24 cellular contexts compared by ENCODE assay signal in genomic region chr17:28544402-28545140, GRCh38. TPM values are rescaled to one million over a fixed set of nuclear protein-coding genes. Genes with fewer than 3 reads are reported as not detected.
"Had no signal": no experiment of that assay in that cellular context is flagged by ENCODE, and none has a peak within 500 bp of the region (broad histone marks: within the 10 kb centered on the region; RNA-seq: fewer than 3 reads in every experiment).

No MANE protein-coding gene starts in this region.

- H3K9me3 ChIP-seq: gastrocnemius medialis, left lung, ovary, upper lobe of right lung had no signal

- ATAC-seq: activated naive CD8-positive, alpha-beta T cell treated with anti-CD3 and anti-CD28 coated beads, Interleukin-2, amount 50 U/mL, for 24 hours; gastrocnemius medialis; left lung; sciatic nerve; upper lobe of right lung had no signal

- H3K27ac ChIP-seq: coronary artery, gastrocnemius medialis, left lung, ovary, upper lobe of right lung had no signal

- H3K4me1 ChIP-seq: gastrocnemius medialis had no signal

- H3K9me3 Mint-ChIP-seq: activated B cell treated with CpG ODN at 0.5 μM for 24 hours; activated CD4-positive, alpha-beta memory T cell treated with anti-CD3 and anti-CD28 coated beads for 36 hours; activated naive CD4-positive, alpha-beta T cell treated with anti-CD3 and anti-CD28 coated beads, Interleukin-2, amount 10 ng/mL, durations not matched to agents 7 days and 5 days; activated naive CD8-positive, alpha-beta T cell treated with anti-CD3 and anti-CD28 coated beads, Interleukin-2, amount 50 U/mL, for 24 hours; activated T-helper 1 cell treated with anti-CD3 and anti-CD28 coated beads, Interleukin-12 subunit alpha, Interleukin-12 subunit beta, Interleukin-2, Interleukin-4 antibody, amounts not matched to agents 30 ng/mL and 10 ng/mL and 1 ng/mL, durations not matched to agents 14 hours and 24 hours and 36 hours; stimulated activated naive B cell treated with anti-CD40 and anti-IgM and Interleukin-4, amounts not matched to agents 10 μg/mL and 1 μg/mL and 100 μg/mL, for 72 hours had no signal

- H3K27me3 ChIP-seq: gastrocnemius medialis, left lung, ovary, upper lobe of right lung had no signal

- H3K36me3 Mint-ChIP-seq: activated CD4-positive, alpha-beta memory T cell treated with anti-CD3 and anti-CD28 coated beads for 36 hours; brain had no signal

- H3K36me3 ChIP-seq: ovary had no signal

- H3K4me3 Mint-ChIP-seq: activated B cell treated with CpG ODN at 0.5 μM for 24 hours; activated CD4-positive, alpha-beta memory T cell treated with anti-CD3 and anti-CD28 coated beads for 36 hours; activated naive CD4-positive, alpha-beta T cell treated with anti-CD3 and anti-CD28 coated beads, Interleukin-2, amount 10 ng/mL, durations not matched to agents 7 days and 5 days; activated naive CD8-positive, alpha-beta T cell treated with anti-CD3 and anti-CD28 coated beads, Interleukin-2, amount 50 U/mL, for 24 hours; activated T-helper 1 cell treated with anti-CD3 and anti-CD28 coated beads, Interleukin-12 subunit alpha, Interleukin-12 subunit beta, Interleukin-2, Interleukin-4 antibody, amounts not matched to agents 30 ng/mL and 10 ng/mL and 1 ng/mL, durations not matched to agents 14 hours and 24 hours and 36 hours; brain; stimulated activated naive B cell treated with anti-CD40 and anti-IgM and Interleukin-4, amounts not matched to agents 10 μg/mL and 1 μg/mL and 100 μg/mL, for 72 hours had no signal

- H3K27me3 Mint-ChIP-seq: activated B cell treated with CpG ODN at 0.5 μM for 24 hours; activated CD4-positive, alpha-beta memory T cell treated with anti-CD3 and anti-CD28 coated beads for 36 hours; activated naive CD4-positive, alpha-beta T cell treated with anti-CD3 and anti-CD28 coated beads, Interleukin-2, amount 10 ng/mL, durations not matched to agents 7 days and 5 days; activated naive CD8-positive, alpha-beta T cell treated with anti-CD3 and anti-CD28 coated beads, Interleukin-2, amount 50 U/mL, for 24 hours; brain; stimulated activated naive B cell treated with anti-CD40 and anti-IgM and Interleukin-4, amounts not matched to agents 10 μg/mL and 1 μg/mL and 100 μg/mL, for 72 hours had no signal

- H3K4me3 ChIP-seq: coronary artery, gastrocnemius medialis, left lung, ovary, smooth muscle cell, upper lobe of right lung had no signal

- H3K4me2 ChIP-seq: smooth muscle cell had no signal

- H3K27ac Mint-ChIP-seq: activated CD4-positive, alpha-beta memory T cell treated with anti-CD3 and anti-CD28 coated beads for 36 hours; activated naive CD4-positive, alpha-beta T cell treated with anti-CD3 and anti-CD28 coated beads, Interleukin-2, amount 10 ng/mL, durations not matched to agents 7 days and 5 days; activated naive CD8-positive, alpha-beta T cell treated with anti-CD3 and anti-CD28 coated beads, Interleukin-2, amount 50 U/mL, for 24 hours; activated T-helper 1 cell treated with anti-CD3 and anti-CD28 coated beads, Interleukin-12 subunit alpha, Interleukin-12 subunit beta, Interleukin-2, Interleukin-4 antibody, amounts not matched to agents 30 ng/mL and 10 ng/mL and 1 ng/mL, durations not matched to agents 14 hours and 24 hours and 36 hours; stimulated activated naive B cell treated with anti-CD40 and anti-IgM and Interleukin-4, amounts not matched to agents 10 μg/mL and 1 μg/mL and 100 μg/mL, for 72 hours had no signal

- DNase-seq: activated B cell treated with CpG ODN at 0.5 μM for 24 hours; activated CD4-positive, alpha-beta memory T cell treated with anti-CD3 and anti-CD28 coated beads for 36 hours; activated CD4-positive, alpha-beta T cell treated with anti-CD3 and anti-CD28 coated beads for 4 hours; activated naive CD4-positive, alpha-beta T cell treated with anti-CD3 and anti-CD28 coated beads, Interleukin-2, amount 10 ng/mL, durations not matched to agents 7 days and 5 days; activated naive CD8-positive, alpha-beta T cell treated with anti-CD3 and anti-CD28 coated beads, Interleukin-2, amount 50 U/mL, for 24 hours; activated T-cell treated with anti-CD3 and anti-CD28 coated beads for 4 hours; anterior cingulate cortex; central memory CD4-positive, alpha-beta T cell; gastrocnemius medialis; head of caudate nucleus; left lung; ovary; stimulated activated naive B cell treated with anti-CD40 and anti-IgM and Interleukin-4, amounts not matched to agents 10 μg/mL and 1 μg/mL and 100 μg/mL, for 72 hours; SW 1271; upper lobe of right lung had no signal

RNA-seq across cellular contexts. Expression of gene FOXN1, which starts 38.4 kb away (rescaled TPM):
- total RNA-seq: activated B cell treated with CpG ODN at 0.5 μM for 24 hours; activated CD4-positive, alpha-beta memory T cell treated with anti-CD3 and anti-CD28 coated beads for 36 hours; activated T-helper 1 cell treated with anti-CD3 and anti-CD28 coated beads, Interleukin-12 subunit alpha, Interleukin-12 subunit beta, Interleukin-2, Interleukin-4 antibody, amounts not matched to agents 30 ng/mL and 10 ng/mL and 1 ng/mL, durations not matched to agents 14 hours and 24 hours and 36 hours; gastrocnemius medialis; kidney epithelial cell; lung microvascular endothelial cell; mononuclear cell; ovary; sciatic nerve; T-helper 2 cell treated with Interferon-gamma antibody and Interleukin-4, amounts not matched to agents 100 ng/mL and 5 ng/mL, for 36 hours had no signal
- polyA plus RNA-seq: ovary, smooth muscle cell had no signal
